8 cellular contexts compared by ENCODE assay signal in genomic region chr3:173411288-173412064, GRCh38. TPM values are rescaled to one million over a fixed set of nuclear protein-coding genes. Genes with fewer than 3 reads are reported as not detected.
DNase-seq lines count a peak whose midpoint lies in the region; ATAC-seq and TF ChIP-seq lines count a peak whose summit lies in the region.

No MANE protein-coding gene starts in this region.

- no peak overlapping the region for H3K4me2 ChIP-seq in Karpas-422 (ENCODE audit: low read depth, low read length, poor library complexity, severe bottlenecking)

- no peaks in the 10 kb centered on the region for H3K79me2 ChIP-seq in Karpas-422 (ENCODE audit: low read length)

- TF ChIP-seq POLR2A in upper lobe of left lung (IDR thresholded peaks at IDR 0.05): no peak

- no peak overlapping the region for H3K9ac ChIP-seq in Karpas-422 (ENCODE audit: low read length)

- H3K9me2 ChIP-seq in Karpas-422 (replicated peaks; ENCODE audit: insufficient read depth, low read length): no peaks in the 10 kb centered on the region

- H3K27me3 ChIP-seq in Karpas-422 (ENCODE audit: low read length) (no peaks in the 10 kb centered on the region), upper lobe of left lung (no peaks in the 10 kb centered on the region)

- H3K9me3 ChIP-seq in Karpas-422 (ENCODE audit: low read length): no peaks in the 10 kb centered on the region
- H3K9me3 ChIP-seq in upper lobe of left lung: no peaks in the 10 kb centered on the region

- peak; percentile 32 for DNase-seq in DMS153 treated with DMSO at 0.1 percent for 48 hours (lab: John Stamatoyannopoulos, UW; ENCODE audit: unreplicated experiment)
- peak; percentile 52 for DNase-seq in Karpas-422
- DNase-seq in hippocampal formation (lab: John Stamatoyannopoulos, UW): peak; percentile 36 to 77
- DNase-seq in upper lobe of left lung: peak in 1 of 2 donors; percentile 64
- DNase-seq in GM19240 (ENCODE audit: insufficient read length, low spot score): no peak

- ATAC-seq in upper lobe of left lung (ENCODE audit: low FRiP score in 2 of 2) (peak; percentile 62 to 76), GM19463 (IDR thresholded peaks at IDR 0.05; ENCODE audit: unreplicated experiment) (no peak), GM21447 (IDR thresholded peaks at IDR 0.05; ENCODE audit: unreplicated experiment) (no peak)

- 22 to 31% methylated on average over 5 of the region's 5 CpGs for WGBS in upper lobe of left lung, 2 donors

- TF ChIP-seq EP300 in upper lobe of left lung (IDR thresholded peaks at IDR 0.05): peak in 1 of 4 donors; percentile 28

- H3K4me3 ChIP-seq in Karpas-422 (ENCODE audit: low read length) (no peak overlapping the region), WI38 (ENCODE audit: low read depth, low read length) (no peak overlapping the region), upper lobe of left lung (no peak overlapping the region)

- H3K27ac ChIP-seq in Karpas-422 (ENCODE audit: low read length): no peak overlapping the region
- H3K27ac ChIP-seq in upper lobe of left lung: no peak overlapping the region

- no peaks in the 10 kb centered on the region for H3K36me3 ChIP-seq in Karpas-422 (ENCODE audit: insufficient read depth, low read length)
- no peaks in the 10 kb centered on the region for H3K36me3 ChIP-seq in upper lobe of left lung

- TF ChIP-seq CTCF in WI38 (IDR thresholded peaks at IDR 0.05; ENCODE audit: low read depth, low read length): peak; percentile 34
- TF ChIP-seq CTCF in upper lobe of left lung (IDR thresholded peaks at IDR 0.05): peak in 3 of 6 experiments; percentile 19 to 36 (median 23)

- no peaks in the 10 kb centered on the region for H4K20me1 ChIP-seq in Karpas-422 (ENCODE audit: insufficient read depth, low read depth, low read length)

- H2AFZ ChIP-seq in Karpas-422 (ENCODE audit: low read length): no peak overlapping the region

- H3K4me1 ChIP-seq in Karpas-422 (ENCODE audit: low read length) (no peaks in the 10 kb centered on the region), upper lobe of left lung (peaks cover 0 to 12% (median 5%) of the 10 kb centered on the region in 4 donors)

RNA-seq across cellular contexts. Expression of gene NLGN1, which starts 13.9 kb away (rescaled TPM):
- total RNA-seq in Karpas-422 (2014; rRNA removed; shearing (Covaris generic); ENCODE audit: low replicate concordance): not detected in 2 replicates
- total RNA-seq in upper lobe of left lung: 1 to 10 TPM in 4 of 6 donors, under 1 TPM in 2; under 0.01 to 3.5 (median 1.9) TPM

Comparison
In these comparisons a context has a peak if more than half of its experiments do, and no peak if none do; other contexts are left out.
1. ATAC-seq: peak in upper lobe of left lung (2 of 2); none in GM19463 (single experiment) and GM21447 (single experiment).